In the genomic region with DNA sequence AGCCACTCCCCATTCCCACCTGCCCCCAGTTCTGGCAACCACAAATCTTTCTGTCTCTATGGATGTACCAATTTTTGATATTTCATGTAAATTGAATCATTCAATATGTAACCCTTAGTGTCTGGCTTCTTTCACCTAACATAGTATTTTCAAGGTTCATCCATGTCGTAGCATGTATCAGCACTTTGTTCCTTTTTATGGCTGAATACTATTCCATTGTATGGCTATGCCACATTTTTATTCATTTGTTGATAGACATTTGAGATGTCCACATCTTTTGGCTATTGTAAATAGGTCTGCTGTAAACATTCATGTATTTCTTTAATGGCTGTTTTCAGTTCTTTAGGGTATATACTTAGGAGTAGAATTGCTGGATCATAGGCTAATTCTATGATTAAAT, we compare ENCODE assay signal across 6 cellular contexts.
"Had no signal": no experiment of that assay in that cellular context is flagged by ENCODE, and none has a peak within 500 bp of the region (broad histone marks: within the 10 kb centered on the region; RNA-seq: fewer than 3 reads in every experiment).

No MANE protein-coding gene starts in this region.

- H3K4me3 ChIP-seq: K562 had no signal

- ATAC-seq: HepG2, K562 had no signal

- DNase-seq: IMR-90, KBM-7, KG1 had no signal

- H3K27ac ChIP-seq: HL-60 had no signal
